Comparison of ENCODE assay signal across 20 cellular contexts in the genomic region with DNA sequence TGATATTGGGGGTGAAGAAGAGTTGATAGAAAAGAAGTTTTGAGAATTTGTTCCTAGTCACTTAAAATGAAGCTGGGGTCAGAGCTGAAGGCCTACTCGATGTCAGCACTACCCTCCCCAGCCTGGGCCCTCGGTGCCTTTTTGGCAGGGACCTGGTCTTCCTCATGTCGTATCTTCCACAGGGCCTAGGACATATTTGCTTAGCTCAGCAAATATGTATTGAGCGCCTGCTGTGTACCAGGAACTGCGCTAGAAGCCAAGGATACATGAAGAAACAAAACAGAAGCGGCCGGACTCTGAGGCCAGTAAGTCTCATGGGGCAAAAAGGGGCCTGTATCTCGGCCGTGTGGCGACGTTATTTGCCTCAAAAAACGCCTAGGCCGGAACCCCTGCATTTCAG. TPM values are rescaled to one million over a fixed set of nuclear protein-coding genes. Genes with fewer than 3 reads are reported as not detected.
DNase-seq lines count a peak whose midpoint lies in the region; ATAC-seq, FAIRE-seq and TF ChIP-seq lines count a peak whose summit lies in the region.
"Had no signal": no experiment of that assay in that cellular context is flagged by ENCODE, and none has a peak within 500 bp of the region (broad histone marks: within the 10 kb centered on the region; RNA-seq: fewer than 3 reads in every experiment).

No MANE protein-coding gene starts in this region.

- no peak overlapping the region for H3K18ac ChIP-seq in H1 (ENCODE audit: extremely low read depth, low read length)

- no peak for TF ChIP-seq POLR2A in HepG2 (IDR thresholded peaks at IDR 0.05; ENCODE audit: insufficient read depth in 1 of 2, low read depth in 2 of 2, low read length in 2 of 2)
- no peak for TF ChIP-seq POLR2A in right lobe of liver (IDR thresholded peaks at IDR 0.05)
- TF ChIP-seq POLR2A in H1 (IDR thresholded peaks at IDR 0.05; ENCODE audit: control extremely low read depth in 1 of 2, low read depth in 2 of 2, low read length in 2 of 2) = no peak
- no peak for TF ChIP-seq POLR2A in sigmoid colon (IDR thresholded peaks at IDR 0.05)

- H4K20me1 ChIP-seq in HepG2 (ENCODE audit: insufficient read depth, low read length) (no peaks in the 10 kb centered on the region), H1 (replicated peaks in 1 of 2; ENCODE audit: control insufficient read depth in 1 of 2, insufficient read depth in 2 of 2, low read length in 2 of 2) (no peaks in the 10 kb centered on the region)

- H3K23me2 ChIP-seq in H1 (ENCODE audit: low read depth, low read length) = no peaks in the 10 kb centered on the region

- H3K4me2 ChIP-seq in HepG2 (ENCODE audit: low read depth, low read length) (no peak overlapping the region), H1 (ENCODE audit: insufficient read depth in 1 of 2, low read depth in 2 of 2, low read length in 2 of 2) (no peak overlapping the region)

- in situ Hi-C loops in HepG2 (cut with HindIII; ENCODE audit: extremely low pct_ligation_motif_present, low pct_unique_long_range_greater_than_20kb) = no loop called here

- no peak overlapping the region for H2BK15ac ChIP-seq in H1 (ENCODE audit: low read length)

- H4K5ac ChIP-seq in H1 (ENCODE audit: insufficient read length, low read depth, low read length) = no peak overlapping the region

- H2BK12ac ChIP-seq in H1 (ENCODE audit: low read depth, low read length) = no peak overlapping the region

- H2BK120ac ChIP-seq in H1 (replicated peaks; ENCODE audit: low read depth, low read length) = no peak overlapping the region

- no peak overlapping the region for H3K56ac ChIP-seq in H1 (replicated peaks; ENCODE audit: insufficient read length, low read depth, low read length)

- H3K9me3 ChIP-seq in HepG2 (ENCODE audit: low read length) (no peaks in the 10 kb centered on the region), right lobe of liver (no peaks in the 10 kb centered on the region), H1 (ENCODE audit: insufficient read depth in 2 of 2, low read depth in 1 of 2, low read length in 1 of 2) (no peaks in the 10 kb centered on the region), sigmoid colon (no peaks in the 10 kb centered on the region)

- H3K23ac ChIP-seq in H1 (ENCODE audit: insufficient read length) = no peak overlapping the region

- H3K4me1 ChIP-seq in HepG2 (ENCODE audit: insufficient read depth, low read length) = peaks cover 15% of the 10 kb centered on the region
- no peaks in the 10 kb centered on the region for H3K4me1 ChIP-seq in right lobe of liver
- H3K4me1 ChIP-seq in H1 (replicated peaks in 1 of 4; ENCODE audit: control insufficient read depth in 3 of 4, insufficient read depth in 4 of 4, low read length in 3 of 4) = no peaks in the 10 kb centered on the region
- H3K4me1 ChIP-seq in sigmoid colon = no peaks in the 10 kb centered on the region

- no peak for FAIRE-seq in HepG2 (lab: Jason Lieb, UNC)
- no peak for FAIRE-seq in H1 (lab: Jason Lieb, UNC)
- FAIRE-seq: GM12891, GM18507 had no signal

- no peak overlapping the region for H4K8ac ChIP-seq in H1 (ENCODE audit: extremely low read depth, insufficient read depth, low read length)

- no peak for TF ChIP-seq RAD21 in HepG2 (CRISPR knock-in tag; IDR thresholded peaks at IDR 0.05)
- no peak for TF ChIP-seq RAD21 in H1 (IDR thresholded peaks at IDR 0.05 in 1 of 2, conservative IDR thresholded peaks at IDR 0.05 in 1 of 2; ENCODE audit: low read depth in 2 of 2, low read length in 2 of 2)

- no peak overlapping the region for H3K27ac ChIP-seq in HepG2 (ENCODE audit: extremely low read length, insufficient read depth, low read length)
- no peak overlapping the region for H3K27ac ChIP-seq in right lobe of liver
- no peak overlapping the region for H3K27ac ChIP-seq in H1 (ENCODE audit: low read depth, low read length)
- no peak overlapping the region for H3K27ac ChIP-seq in sigmoid colon
- H3K27ac ChIP-seq: GM23248 had no signal

- no TSS peak for BruUV-seq in HepG2 (replicated peaks; lab: Mats Ljungman, UMichigan)

- CTCF ChIA-PET in HepG2 (lab: Yijun Ruan, JAX; ENCODE audit: low intra/inter-chr PET ratio, low total read pairs) = no interaction called here
- CTCF ChIA-PET in H1 (lab: Charles Lee; ENCODE audit: partially characterized antibody) = interaction anchor here (0.7 to 1.4 kb wide), 4 partner anchors 9 to 21 kb away, joined by 3 to 4 read pairs (median 3); no protein-coding TSS in a partner anchor

- TF ChIP-seq CTCF in HepG2 (CRISPR knock-in tag; IDR thresholded peaks at IDR 0.05) (no peak), right lobe of liver (IDR thresholded peaks at IDR 0.05) (no peak), H1 (IDR thresholded peaks at IDR 0.05; ENCODE audit: control extremely low read depth in 1 of 3, insufficient read depth in 1 of 3, low read depth in 1 of 3, low read length in 3 of 3) (no peak), sigmoid colon (IDR thresholded peaks at IDR 0.05) (no peak)

- no peak overlapping the region for H2BK20ac ChIP-seq in H1 (ENCODE audit: low read length)

- POLR2A ChIA-PET in HepG2 (lab: Yijun Ruan, JAX) = no interaction called here
- POLR2A ChIA-PET in H1 (lab: Charles Lee; ENCODE audit: partially characterized antibody) = no interaction called here

- DNase-seq in HepG2 (ENCODE audit: low spot score) (no peak), right lobe of liver (no peak), H1 (ENCODE audit: low read depth in 1 of 2, low spot score in 2 of 2) (no peak), sigmoid colon (peak; percentile 15), Right ventricle myocardium inferior (ENCODE audit: missing footprints) (no peak), NCI-H748 (lab: John Stamatoyannopoulos, UW; ENCODE audit: unreplicated experiment) (no peak)
- DNase-seq: 8988T; C1 segment of cervical spinal cord; Calu3; CD4-positive, alpha-beta memory T cell; COR-L47; DMS53; DMS79 treated with DMSO at 0.1 percent for 48 hours; GF-D8; GM23248; H9 had no signal

- H3K27me3 ChIP-seq in HepG2 (ENCODE audit: control insufficient read depth in 1 of 2, insufficient read depth in 2 of 2, low read length in 2 of 2) (no peaks in the 10 kb centered on the region), right lobe of liver (no peaks in the 10 kb centered on the region), H1 (replicated peaks in 1 of 4; ENCODE audit: control insufficient read depth in 3 of 4, extremely low read depth in 1 of 4, insufficient read depth in 3 of 4, low read length in 3 of 4) (no peaks in the 10 kb centered on the region; a peak in 1 of 7 replicates), sigmoid colon (no peaks in the 10 kb centered on the region)

- no peaks in the 10 kb centered on the region for H3K79me1 ChIP-seq in H1 (ENCODE audit: low read depth, low read length)

- H3K4me3 ChIP-seq in HepG2 (replicated peaks in 1 of 3; ENCODE audit: insufficient read depth in 1 of 3, low read depth in 2 of 3, low read length in 3 of 3) = no peak overlapping the region
- no peak overlapping the region for H3K4me3 ChIP-seq in right lobe of liver
- H3K4me3 ChIP-seq in H1 (ENCODE audit: extremely low read depth in 1 of 4, insufficient read depth in 2 of 4, low read depth in 3 of 4, low read length in 4 of 4) = no peak overlapping the region
- no peak overlapping the region for H3K4me3 ChIP-seq in sigmoid colon
- H3K4me3 ChIP-seq: GM23248 had no signal

- no peak overlapping the region for H2BK5ac ChIP-seq in H1 (ENCODE audit: low read depth, low read length)

- no peak overlapping the region for H3K4ac ChIP-seq in H1 (replicated peaks; ENCODE audit: insufficient read length, low read depth, low read length)

- ATAC-seq in HepG2 (no peak), right lobe of liver (no peak), Right ventricle myocardium inferior (no peak), HG03039 (IDR thresholded peaks at IDR 0.05; ENCODE audit: unreplicated experiment) (no peak)
- ATAC-seq: HCT116 had no signal

- H2AK5ac ChIP-seq in H1 (ENCODE audit: low read depth, low read length) = no peak overlapping the region

- no peak for TF ChIP-seq EP300 in HepG2 (IDR thresholded peaks at IDR 0.05; ENCODE audit: low read depth in 2 of 2, low read length in 2 of 2)
- no peak for TF ChIP-seq EP300 in HepG2 (CRISPR knock-in tag; IDR thresholded peaks at IDR 0.05; ENCODE audit: borderline replicate concordance)
- TF ChIP-seq EP300 in H1 (IDR thresholded peaks at IDR 0.05; ENCODE audit: borderline replicate concordance in 1 of 2, low read depth in 2 of 2, low read length in 2 of 2) = no peak
- no peak for TF ChIP-seq EP300 in sigmoid colon (IDR thresholded peaks at IDR 0.05)

- no peak overlapping the region for H4K91ac ChIP-seq in H1 (replicated peaks; ENCODE audit: insufficient read length, low read length)

- H3K9ac ChIP-seq in HepG2 (ENCODE audit: insufficient read depth, low read depth, low read length) (no peak overlapping the region), H1 (replicated peaks in 1 of 4; ENCODE audit: extremely low read depth in 1 of 4, low read depth in 3 of 4, low read length in 3 of 4) (no peak overlapping the region)
- H3K9ac ChIP-seq: GM23248 had no signal

- H2AFZ ChIP-seq in HepG2 (ENCODE audit: low read length) = no peak overlapping the region
- no peak overlapping the region for H2AFZ ChIP-seq in H1 (ENCODE audit: low read length)
- H2AFZ ChIP-seq: GM23248 had no signal

- no peaks in the 10 kb centered on the region for H3K79me2 ChIP-seq in HepG2 (ENCODE audit: insufficient read depth, low read length)
- no peaks in the 10 kb centered on the region for H3K79me2 ChIP-seq in H1 (ENCODE audit: control insufficient read depth in 1 of 2, insufficient read depth in 2 of 2, low read length in 2 of 2)

- 96% methylated on average over 13 of the region's 13 CpGs for WGBS in HepG2 (ENCODE audit: low lambda C conversion rate)
- 95% methylated on average over 9 of the region's 13 CpGs for WGBS in right lobe of liver (ENCODE audit: insufficient coverage, low coverage, low lambda C conversion rate, missing lambda C conversion rate)
- 87% methylated on average over 13 of the region's 13 CpGs; no CpG with 5 or more reads in 1 of the 2 experiments for WGBS in H1 (ENCODE audit: extremely low coverage in 1 of 2, insufficient coverage in 1 of 2, insufficient read length in 1 of 2, insufficient replicate concordance in 2 of 2, low coverage in 1 of 2, low lambda C conversion rate in 2 of 2, missing lambda C conversion rate in 1 of 2), 2 experiments
- WGBS in sigmoid colon, 2 donors = 92 to 94% methylated on average over 13 of the region's 13 CpGs

- no peak overlapping the region for H3K14ac ChIP-seq in H1 (ENCODE audit: insufficient read length)

- intact Hi-C loops in HepG2 (cut with micrococcal nuclease; ENCODE audit: unreplicated experiment) (no loop called here), right lobe of liver (cut with DNase I) (no loop called here), sigmoid colon (cut with DNase I) (no loop called here), Right ventricle myocardium inferior (cut with DNase I) (no loop called here)

- peaks cover 0 to 4% of the 10 kb centered on the region in 2 experiments; a peak in 2 of 5 replicates for H3K36me3 ChIP-seq in HepG2 (replicated peaks in 1 of 2; ENCODE audit: control insufficient read depth in 1 of 2, insufficient read depth in 2 of 2, low read length in 2 of 2)
- H3K36me3 ChIP-seq in right lobe of liver = peaks cover 0 to 5% (median 0%) of the 10 kb centered on the region in 4 donors
- H3K36me3 ChIP-seq in H1 (ENCODE audit: control insufficient read depth in 2 of 4, insufficient read depth in 4 of 4, low read length in 3 of 4) = no peaks in the 10 kb centered on the region
- H3K36me3 ChIP-seq in sigmoid colon = no peaks in the 10 kb centered on the region

RNA-seq across cellular contexts. Expression of a gene that starts 44.3 kb away (rescaled TPM):
- total RNA-seq in HepG2 (2016; rRNA removed; fragmentation: Illumina TruSeq; extraction: Trizol) = 67.2 and 85.1 TPM in 2 replicates
- total RNA-seq in HepG2 (2016; cell fraction: cytosol; rRNA removed; fragmentation: Illumina TruSeq; extraction: Trizol; ENCODE audit: low read depth) = 93.2 and 97.9 TPM in 2 replicates
- 65.6 and 88.0 TPM in 2 replicates for total RNA-seq in HepG2 (2016; cell fraction: insoluble cytoplasmic fraction; rRNA removed; fragmentation: Illumina TruSeq; extraction: Trizol)
- 145 and 146 TPM in 2 replicates for total RNA-seq in HepG2 (2016; cell fraction: membrane; rRNA removed; fragmentation: Illumina TruSeq; extraction: Trizol)
- 60.7 and 77.4 TPM in 2 replicates for total RNA-seq in HepG2 (2016; cell fraction: nucleus; rRNA removed; fragmentation: Illumina TruSeq; extraction: Trizol)
- 94.2 and 95.3 TPM in 2 replicates for polyA plus RNA-seq in HepG2 (2011; rRNA removed)
- polyA plus RNA-seq in HepG2 (2011; cell fraction: cytosol; rRNA removed) = 90.5 and 102 TPM in 2 replicates
- polyA plus RNA-seq in HepG2 (2011; cell fraction: nucleus; rRNA removed) = 153 and 172 TPM in 2 replicates
- 117 and 124 TPM in 2 replicates for polyA plus RNA-seq in HepG2 (2012)
- polyA plus RNA-seq in HepG2 (2016; cell fraction: cytosol; fragmentation: Illumina TruSeq; extraction: Trizol; ENCODE audit: low read depth) = 108 and 123 TPM in 2 replicates
- 93.0 and 99.9 TPM in 2 replicates for polyA plus RNA-seq in HepG2 (2016; cell fraction: insoluble cytoplasmic fraction; fragmentation: Illumina TruSeq; extraction: Trizol; ENCODE audit: low read depth)
- 161 and 166 TPM in 2 replicates for polyA plus RNA-seq in HepG2 (2016; cell fraction: membrane; fragmentation: Illumina TruSeq; extraction: Trizol; ENCODE audit: low read depth)
- 128 and 143 TPM in 2 replicates for polyA plus RNA-seq in HepG2 (2016; cell fraction: nucleus; fragmentation: Illumina TruSeq; extraction: Trizol; ENCODE audit: insufficient read depth, low read depth)
- 48.3 and 75.7 TPM in 2 replicates for polyA minus RNA-seq in HepG2 (2011; rRNA and poly(A)+ RNA removed; ENCODE audit: low replicate concordance)
- polyA minus RNA-seq in HepG2 (2011; cell fraction: cytosol; rRNA and poly(A)+ RNA removed) = 40.4 and 40.8 TPM in 2 replicates
- 85.5 and 94.6 TPM in 2 replicates for polyA minus RNA-seq in HepG2 (2011; cell fraction: nucleus; rRNA and poly(A)+ RNA removed)
- 10 to 100 TPM; 45.7 to 61.3 (median 51.2) TPM for total RNA-seq in right lobe of liver
- total RNA-seq in H1 (2021; fragmentation: NEBNext Ultra II Directional; extraction: Animal tissue kit (Norgen Biotek cat#: 25700)) = 69.4 and 69.5 TPM in 2 replicates
- 60.2 and 61.2 TPM in 2 replicates for polyA plus RNA-seq in H1 (2011; rRNA removed)
- 55.4 TPM for polyA plus RNA-seq in H1 (2011; cell fraction: cytosol; rRNA removed)
- polyA plus RNA-seq in H1 (2011; cell fraction: nucleus; rRNA removed) = 55.1 TPM
- polyA plus RNA-seq in H1 (2012, experiment 1 of 2) = 56.3 to 75.6 TPM (median 62.9 TPM) in 4 replicates
- polyA plus RNA-seq in H1 (2012, experiment 2 of 2) = 39.2 TPM
- 60.0 TPM for polyA plus RNA-seq in H1 (2013, experiment 1 of 2)
- 61.4 TPM for polyA plus RNA-seq in H1 (2013, experiment 2 of 2)
- polyA minus RNA-seq in H1 (2011; rRNA and poly(A)+ RNA removed) = 41.0 and 75.2 TPM in 2 replicates
- 24.4 TPM for polyA minus RNA-seq in H1 (2011; cell fraction: cytosol; rRNA and poly(A)+ RNA removed)
- polyA minus RNA-seq in H1 (2011; cell fraction: nucleus; rRNA and poly(A)+ RNA removed) = 37.3 TPM
- total RNA-seq in sigmoid colon = 10 to 100 TPM; 35.2 to 48.2 (median 40.9) TPM
- polyA plus RNA-seq in sigmoid colon = 10 to 100 TPM; 33.3 to 54.9 (median 34.2) TPM
- total RNA-seq in Right ventricle myocardium inferior = 44.1 TPM
